17 cellular contexts compared by ENCODE assay signal in the genomic region with DNA sequence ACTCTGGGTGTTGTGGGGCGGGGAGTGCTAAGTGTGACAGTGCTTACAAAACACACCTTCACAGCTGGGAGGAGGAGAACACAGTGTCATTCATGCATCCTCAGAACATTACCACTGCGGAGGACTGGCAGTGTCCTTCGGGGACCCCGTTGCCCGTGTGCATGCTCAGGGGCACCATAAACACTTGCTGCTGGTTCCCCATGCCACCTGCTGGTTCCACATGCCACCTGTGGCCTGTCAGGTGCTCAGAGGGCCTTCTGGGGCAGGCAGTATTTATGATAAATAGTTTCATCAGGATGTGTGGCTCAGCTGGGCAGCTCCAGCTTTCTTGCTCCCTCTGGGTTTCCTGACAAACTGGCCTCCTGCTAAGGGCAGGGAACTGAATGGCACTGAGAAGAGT. TPM values are rescaled to one million over a fixed set of nuclear protein-coding genes. Genes with fewer than 3 reads are reported as not detected.
DNase-seq lines count a peak whose midpoint lies in the region; ATAC-seq and TF ChIP-seq lines count a peak whose summit lies in the region.
"Had no signal": no experiment of that assay in that cellular context is flagged by ENCODE, and none has a peak within 500 bp of the region (broad histone marks: within the 10 kb centered on the region; RNA-seq: fewer than 3 reads in every experiment).

No MANE protein-coding gene starts in this region.

- H3K36me3 ChIP-seq in tibial nerve: no peaks in the 10 kb centered on the region
- H3K36me3 ChIP-seq: BLaER1 treated with 17β-estradiol and CSF1 and Interleukin-3, amounts not matched to agents 10 nM and 100 nM had no signal

- TF ChIP-seq EP300 in tibial nerve (IDR thresholded peaks at IDR 0.05): no peak

- ATAC-seq in omental fat pad (ENCODE audit: low FRiP score): peak; percentile 34

- no peak overlapping the region for H3K27ac Mint-ChIP-seq in mesothelial cell of epicardium

- peaks cover 4% of the 10 kb centered on the region for H3K27me3 Mint-ChIP-seq in mesothelial cell of epicardium (ENCODE audit: low read depth)

- H3K4me3 Mint-ChIP-seq in mesothelial cell of epicardium: no peak overlapping the region

- DNase-seq in NCI-H345 (lab: John Stamatoyannopoulos, UW) (peak; percentile 46), NCI-H345 treated with DMSO at 0.1 percent for 48 hours (lab: John Stamatoyannopoulos, UW; ENCODE audit: unreplicated experiment) (no peak), coronary artery (ENCODE audit: low spot score) (no peak), omental fat pad (ENCODE audit: low spot score) (no peak), tibial nerve (ENCODE audit: low spot score in 2 of 2) (no peak), NCI-H446 treated with DMSO at 0.1 percent for 48 hours (lab: John Stamatoyannopoulos, UW) (no peak), mesothelial cell of epicardium (ENCODE audit: low spot score in 2 of 2, unreplicated experiment in 2 of 2) (no peak)
- no peak for DNase-seq in activated effector memory CD4-positive, alpha-beta T cell treated with Interleukin-2 at 50 U/mL for 16 hours
- DNase-seq: DMS 273 treated with DMSO at 0.1 percent for 48 hours, Karpas-422, MM.1S, NCI-H1105, NCI-H187 treated with DMSO at 0.1 percent for 48 hours, NCI-H510A, SIG-M5 had no signal

- peaks cover 0 to 85% (median 45%) of the 10 kb centered on the region in 4 donors for H3K4me1 ChIP-seq in tibial nerve
- H3K4me1 ChIP-seq: BLaER1 treated with 17β-estradiol and CSF1 and Interleukin-3, amounts not matched to agents 10 nM and 100 nM had no signal

- no peak for TF ChIP-seq CTCF in coronary artery (IDR thresholded peaks at IDR 0.05)
- no peak for TF ChIP-seq CTCF in omental fat pad (IDR thresholded peaks at IDR 0.05)
- TF ChIP-seq CTCF in tibial nerve (IDR thresholded peaks at IDR 0.05): no peak
- TF ChIP-seq CTCF in mesothelial cell of epicardium (IDR thresholded peaks at IDR 0.05; ENCODE audit: unreplicated experiment): no peak

- no peaks in the 10 kb centered on the region for H3K9me3 Mint-ChIP-seq in mesothelial cell of epicardium

- 69 to 71% methylated on average over 5 of the region's 5 CpGs for WGBS in tibial nerve, 2 donors

- no peaks in the 10 kb centered on the region for H3K36me3 Mint-ChIP-seq in mesothelial cell of epicardium

- TF ChIP-seq POLR2A in tibial nerve (IDR thresholded peaks at IDR 0.05): no peak

- no peaks in the 10 kb centered on the region for H3K27me3 ChIP-seq in tibial nerve
- H3K27me3 ChIP-seq: BLaER1 treated with 17β-estradiol and CSF1 and Interleukin-3, amounts not matched to agents 10 nM and 100 nM had no signal

- H3K4me3 ChIP-seq in coronary artery (no peak overlapping the region), tibial nerve (no peak overlapping the region)
- H3K4me3 ChIP-seq: BLaER1 treated with 17β-estradiol and CSF1 and Interleukin-3, amounts not matched to agents 10 nM and 100 nM had no signal

- peaks cover 16% of the 10 kb centered on the region for H3K4me1 Mint-ChIP-seq in mesothelial cell of epicardium

- H3K9me3 ChIP-seq in tibial nerve: no peaks in the 10 kb centered on the region
- H3K9me3 ChIP-seq: BLaER1 treated with 17β-estradiol and CSF1 and Interleukin-3, amounts not matched to agents 10 nM and 100 nM had no signal

- H3K27ac ChIP-seq in coronary artery (peak overlapping the region; percentile 37 to 72), tibial nerve (peak overlapping the region; percentile 58 to 94 (median 76))
- H3K27ac ChIP-seq: 22Rv1; BLaER1 treated with 17β-estradiol and CSF1 and Interleukin-3, amounts not matched to agents 10 nM and 100 nM had no signal

RNA-seq across cellular contexts. Expression of gene CELF2, which starts 32.1 kb away (rescaled TPM):
- total RNA-seq in omental fat pad (100 to 1,000 TPM in 3 of 4 donors, 10 to 100 TPM in 1; 81.7 to 116 (median 104) TPM), tibial nerve (100 to 1,000 TPM; 106 to 127 (median 120) TPM), mesothelial cell of epicardium (24.0 to 27.2 TPM (median 25.2 TPM) in 3 replicates)
